8 cellular contexts compared by ENCODE assay signal in the genomic region with DNA sequence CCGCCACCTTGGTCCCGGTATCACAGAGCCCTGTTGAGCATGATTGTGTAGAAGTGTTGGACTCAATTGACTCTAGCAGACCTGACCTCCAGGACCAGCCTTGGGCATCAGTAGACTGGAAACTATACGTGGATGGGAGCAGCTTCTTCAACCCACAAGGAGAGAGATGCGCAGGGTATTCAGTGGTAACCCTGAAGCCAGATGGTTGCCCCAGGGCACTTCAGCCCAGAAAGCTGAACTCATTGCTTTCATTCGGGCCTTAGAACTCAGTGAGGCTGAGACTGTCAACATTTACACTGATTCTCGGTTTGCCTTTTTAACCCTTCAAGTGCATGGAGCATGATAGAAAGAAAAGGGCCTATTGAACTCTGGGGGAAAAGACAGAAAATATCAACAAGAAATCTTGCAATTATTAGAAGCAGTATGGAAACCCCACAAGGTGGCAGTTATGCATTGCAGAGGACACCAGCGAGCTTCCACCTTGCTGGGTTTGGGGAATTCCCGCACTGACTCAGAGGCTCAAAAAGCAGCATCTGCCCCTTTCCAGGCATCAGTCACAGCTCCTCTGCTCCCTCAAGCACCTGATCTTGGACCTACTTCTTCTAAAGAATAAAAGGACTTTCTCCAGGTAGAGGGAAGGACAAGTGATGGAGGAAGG.
DNase-seq lines count a peak whose midpoint lies in the region; ATAC-seq and TF ChIP-seq lines count a peak whose summit lies in the region.
"Not testable (repeated sequence)": the region's sequence is repeated elsewhere in the genome, so short reads cannot be mapped to it uniquely, and the experiment has no call there.

No MANE protein-coding gene starts in this region.

- H3K4me3 ChIP-seq in epithelial cell of esophagus (ENCODE audit: low read length); neural progenitor cell: not testable (repeated sequence)

- ATAC-seq in stimulated activated naive CD8-positive, alpha-beta T cell treated with anti-CD3 and anti-CD28 coated beads, Interleukin-15, amount 100 ng/mL, for 72 hours, result not testable (repeated sequence)

- H3K4me1 Mint-ChIP-seq in activated T-helper 1 cell treated with anti-CD3 and anti-CD28 coated beads, Interleukin-12 subunit alpha, Interleukin-12 subunit beta, Interleukin-2, Interleukin-4 antibody, amounts not matched to agents 30 ng/mL and 10 ng/mL and 1 ng/mL, durations not matched to agents 14 hours and 24 hours and 36 hours (ENCODE audit: low read depth); neural progenitor cell: not testable (repeated sequence)
- H3K4me1 Mint-ChIP-seq in stimulated activated naive CD8-positive, alpha-beta T cell treated with anti-CD3 and anti-CD28 coated beads, Interleukin-15, amount 100 ng/mL, for 72 hours, result peaks cover 16% of the 10 kb centered on the region

- H3K4me3 Mint-ChIP-seq in activated T-helper 1 cell treated with anti-CD3 and anti-CD28 coated beads, Interleukin-12 subunit alpha, Interleukin-12 subunit beta, Interleukin-2, Interleukin-4 antibody, amounts not matched to agents 30 ng/mL and 10 ng/mL and 1 ng/mL, durations not matched to agents 14 hours and 24 hours and 36 hours; neural progenitor cell; stimulated activated naive CD8-positive, alpha-beta T cell treated with anti-CD3 and anti-CD28 coated beads, Interleukin-15, amount 100 ng/mL, for 72 hours: not testable (repeated sequence)

- H3K27ac ChIP-seq in neural progenitor cell, result not testable (repeated sequence)

- not testable (repeated sequence) for H2AFZ ChIP-seq in neural progenitor cell (replicated peaks)

- not testable (repeated sequence) for H3K9me3 Mint-ChIP-seq in activated T-helper 1 cell treated with anti-CD3 and anti-CD28 coated beads, Interleukin-12 subunit alpha, Interleukin-12 subunit beta, Interleukin-2, Interleukin-4 antibody, amounts not matched to agents 30 ng/mL and 10 ng/mL and 1 ng/mL, durations not matched to agents 14 hours and 24 hours and 36 hours; neural progenitor cell; stimulated activated naive CD8-positive, alpha-beta T cell treated with anti-CD3 and anti-CD28 coated beads, Interleukin-15, amount 100 ng/mL, for 72 hours

- not testable (repeated sequence) for H3K36me3 Mint-ChIP-seq in activated T-helper 1 cell treated with anti-CD3 and anti-CD28 coated beads, Interleukin-12 subunit alpha, Interleukin-12 subunit beta, Interleukin-2, Interleukin-4 antibody, amounts not matched to agents 30 ng/mL and 10 ng/mL and 1 ng/mL, durations not matched to agents 14 hours and 24 hours and 36 hours (ENCODE audit: low read depth); neural progenitor cell

- not testable (repeated sequence) for TF ChIP-seq CTCF in epithelial cell of esophagus (IDR thresholded peaks at IDR 0.05; ENCODE audit: insufficient read depth, low read depth, low read length, missing control alignments); neural progenitor cell (IDR thresholded peaks at IDR 0.05)

- not testable (repeated sequence) for H3K27me3 Mint-ChIP-seq in activated T-helper 1 cell treated with anti-CD3 and anti-CD28 coated beads, Interleukin-12 subunit alpha, Interleukin-12 subunit beta, Interleukin-2, Interleukin-4 antibody, amounts not matched to agents 30 ng/mL and 10 ng/mL and 1 ng/mL, durations not matched to agents 14 hours and 24 hours and 36 hours (ENCODE audit: insufficient read depth); neural progenitor cell (ENCODE audit: insufficient read depth, low read depth); stimulated activated naive CD8-positive, alpha-beta T cell treated with anti-CD3 and anti-CD28 coated beads, Interleukin-15, amount 100 ng/mL, for 72 hours

- intact Hi-C loops in activated T-helper 1 cell treated with anti-CD3 and anti-CD28 coated beads, Interleukin-12 subunit alpha, Interleukin-12 subunit beta, Interleukin-2, Interleukin-4 antibody, amounts not matched to agents 30 ng/mL and 10 ng/mL and 1 ng/mL, durations not matched to agents 14 hours and 24 hours and 36 hours (cut with micrococcal nuclease), result not testable (repeated sequence)

- H3K9me3 ChIP-seq in neural progenitor cell (ENCODE audit: low read depth), result not testable (repeated sequence)

- H3K27me3 ChIP-seq in neural progenitor cell, result not testable (repeated sequence)

- H3K27ac Mint-ChIP-seq in activated T-helper 1 cell treated with anti-CD3 and anti-CD28 coated beads, Interleukin-12 subunit alpha, Interleukin-12 subunit beta, Interleukin-2, Interleukin-4 antibody, amounts not matched to agents 30 ng/mL and 10 ng/mL and 1 ng/mL, durations not matched to agents 14 hours and 24 hours and 36 hours; stimulated activated naive CD8-positive, alpha-beta T cell treated with anti-CD3 and anti-CD28 coated beads, Interleukin-15, amount 100 ng/mL, for 72 hours: not testable (repeated sequence)
- H3K27ac Mint-ChIP-seq in neural progenitor cell, result peak overlapping the region; percentile 43

- not testable (repeated sequence) for H3K4me1 ChIP-seq in neural progenitor cell

- H3K36me3 ChIP-seq in neural progenitor cell, result not testable (repeated sequence)

- not testable (repeated sequence) for H3K79me2 ChIP-seq in neural progenitor cell (ENCODE audit: low read depth)

- H3K9ac ChIP-seq in neural progenitor cell, result not testable (repeated sequence)

- H4K20me1 ChIP-seq in neural progenitor cell (ENCODE audit: low read depth), result not testable (repeated sequence)

- peak; percentile 52 for DNase-seq in ELF-1 (ENCODE audit: low read depth, low spot score)
- DNase-seq in NK-92 treated with Interleukin-12 subunit alpha and Interleukin-12 subunit beta, amount 100 ng/mL, for 24 hours (lab: John Stamatoyannopoulos, UW), result peak; percentile 21
- DNase-seq in activated CD4-positive, alpha-beta T cell treated with anti-CD3 and anti-CD28 coated beads for 24 hours (ENCODE audit: low read depth in 2 of 2), result peak; percentile 2 to 25
- peak; percentile 14 for DNase-seq in activated T-helper 1 cell treated with anti-CD3 and anti-CD28 coated beads, Interleukin-12 subunit alpha, Interleukin-12 subunit beta, Interleukin-2, Interleukin-4 antibody, amounts not matched to agents 30 ng/mL and 10 ng/mL and 1 ng/mL, durations not matched to agents 14 hours and 24 hours and 36 hours (ENCODE audit: low spot score)
- DNase-seq in epithelial cell of esophagus (ENCODE audit: low read depth), result peak; percentile 79
- not testable (repeated sequence) for DNase-seq in neural progenitor cell (ENCODE audit: low spot score)
- DNase-seq in stimulated activated CD4-positive, alpha-beta T cell treated with anti-CD3 and anti-CD28 coated beads, Interleukin-2, amount 100 ng/mL, for 24 hours, result peak; percentile 35 to 44
- DNase-seq in stimulated activated naive CD8-positive, alpha-beta T cell treated with anti-CD3 and anti-CD28 coated beads, Interleukin-15, amount 100 ng/mL, for 72 hours, result peak; percentile 24 to 64

- not testable (repeated sequence) for H3F3A ChIP-seq in neural progenitor cell (ENCODE audit: low read depth)

- H3K4me2 ChIP-seq in neural progenitor cell, result not testable (repeated sequence)
